Comparison of ENCODE assay signal across 8 cellular contexts in genomic region chr13:73943137-73943964, GRCh38.
DNase-seq lines count a peak whose midpoint lies in the region; ATAC-seq and TF ChIP-seq lines count a peak whose summit lies in the region.

No MANE protein-coding gene starts in this region.

- H3K36me3 Mint-ChIP-seq in naive B cell (peaks cover 9 to 29% of the 10 kb centered on the region in 2 donors), endothelial cell (ENCODE audit: low read depth, unreplicated experiment) (no peaks in the 10 kb centered on the region)

- peak overlapping the region in 1 of 6 donors; percentile 29 for H3K27ac Mint-ChIP-seq in naive B cell
- no peak overlapping the region for H3K27ac Mint-ChIP-seq in endothelial cell (ENCODE audit: unreplicated experiment)

- no peak for DNase-seq in activated CD4-positive, CD25-positive, alpha-beta regulatory T cell (lab: John Stamatoyannopoulos, UW)
- DNase-seq in naive B cell = no peak
- no peak for DNase-seq in NCI-H82 (lab: John Stamatoyannopoulos, UW)
- DNase-seq in endothelial cell (ENCODE audit: low spot score) = no peak

- peak; percentile 94 to 95 for ATAC-seq in activated CD4-positive, CD25-positive, alpha-beta regulatory T cell treated with anti-CD3 and anti-CD28 coated beads, Interleukin-2, amount 50 U/mL, for 24 hours
- peak; percentile 88 for ATAC-seq in GM21526 (IDR thresholded peaks at IDR 0.05; ENCODE audit: low FRiP score, unreplicated experiment)
- ATAC-seq in HG03575 (IDR thresholded peaks at IDR 0.05; ENCODE audit: extremely low read depth, insufficient number of reproducible peaks, low FRiP score, unreplicated experiment) = peak; percentile 94
- peak; percentile 70 to 82 for ATAC-seq in naive B cell (ENCODE audit: low read depth in 2 of 2)
- ATAC-seq in HG03196 (IDR thresholded peaks at IDR 0.05; ENCODE audit: unreplicated experiment) = no peak

- H3K27me3 Mint-ChIP-seq in naive B cell = no peaks in the 10 kb centered on the region
- H3K27me3 Mint-ChIP-seq in endothelial cell (ENCODE audit: unreplicated experiment) = no peaks in the 10 kb centered on the region

- H3K9me3 Mint-ChIP-seq in naive B cell (no peaks in the 10 kb centered on the region), endothelial cell (ENCODE audit: unreplicated experiment) (no peaks in the 10 kb centered on the region)

- TF ChIP-seq CTCF in endothelial cell (IDR thresholded peaks at IDR 0.05; ENCODE audit: unreplicated experiment) = no peak

- H3K4me3 Mint-ChIP-seq in naive B cell = no peak overlapping the region
- no peak overlapping the region for H3K4me3 Mint-ChIP-seq in endothelial cell (ENCODE audit: unreplicated experiment)

- H3K4me1 Mint-ChIP-seq in naive B cell (peaks cover 21 to 32% (median 27%) of the 10 kb centered on the region in 3 donors), endothelial cell (ENCODE audit: unreplicated experiment) (no peaks in the 10 kb centered on the region)
